Comparison of ENCODE assay signal across 10 cellular contexts in the genomic region with DNA sequence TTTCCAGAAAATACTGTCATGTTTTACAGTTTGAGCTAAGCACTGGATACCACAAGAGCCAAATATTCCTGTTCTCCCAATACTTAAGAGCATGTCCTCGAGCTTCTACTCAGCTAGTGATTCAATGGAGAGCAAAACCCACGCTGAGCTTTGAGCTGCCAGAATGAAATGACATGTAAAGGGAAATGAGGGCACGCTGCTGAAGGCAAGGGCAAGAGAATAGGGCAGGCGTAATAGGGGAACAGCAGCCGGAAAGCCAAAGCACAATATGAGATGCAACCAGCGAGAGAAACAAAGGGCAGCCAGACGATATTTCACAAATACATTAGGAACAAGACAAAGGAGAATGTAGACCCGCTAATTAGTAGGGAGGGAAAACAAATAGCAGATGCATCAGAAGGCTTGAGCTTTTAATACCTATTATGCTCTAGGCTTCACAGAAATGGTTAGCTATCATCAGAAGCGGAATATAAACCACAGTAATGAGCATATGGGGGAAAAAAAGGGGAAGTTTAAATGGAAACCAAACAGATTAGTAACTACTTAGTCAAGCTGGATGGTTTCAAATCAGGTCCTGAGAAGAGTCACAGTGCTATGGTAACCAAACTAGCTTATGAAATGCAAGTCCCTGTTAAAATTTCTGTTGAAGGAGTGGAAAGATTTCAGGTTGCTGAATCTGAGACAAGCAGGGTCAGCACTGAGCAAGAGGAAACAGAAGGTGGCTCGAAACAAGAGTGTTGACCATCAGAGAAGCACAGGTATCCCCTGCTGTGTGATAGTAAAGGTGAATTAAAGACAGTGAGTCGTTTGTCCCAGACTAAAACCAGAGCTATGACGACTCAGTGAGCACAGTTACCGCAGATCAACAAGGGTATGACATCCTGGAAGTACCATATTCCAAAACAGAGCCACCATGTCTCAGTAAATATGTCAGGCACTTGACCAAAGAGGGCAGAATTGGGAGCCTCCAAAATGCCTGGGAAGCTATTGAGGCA.
DNase-seq lines count a peak whose midpoint lies in the region; ATAC-seq and TF ChIP-seq lines count a peak whose summit lies in the region.
"Had no signal": no experiment of that assay in that cellular context is flagged by ENCODE, and none has a peak within 500 bp of the region (broad histone marks: within the 10 kb centered on the region; RNA-seq: fewer than 3 reads in every experiment).

No MANE protein-coding gene starts in this region.

- no peaks in the 10 kb centered on the region for H3K27me3 Mint-ChIP-seq in stimulated activated memory B cell treated with anti-CD40 and anti-IgM and Interleukin-4, amounts not matched to agents 10 μg/mL and 1 μg/mL and 100 μg/mL, for 72 hours
- H3K27me3 Mint-ChIP-seq in activated CD4-positive, alpha-beta T cell treated with anti-CD3 and anti-CD28 coated beads, Interleukin-2, amount 10 ng/mL, durations not matched to agents 7 days and 5 days = no peaks in the 10 kb centered on the region

- no peaks in the 10 kb centered on the region for H3K9me3 ChIP-seq in gastrocnemius medialis
- H3K9me3 ChIP-seq: neutrophil had no signal

- in situ Hi-C loops in gastrocnemius medialis (cut with MboI; ENCODE audit: low sequenced_read_pairs in 4 of 4) = no loop called here

- no peaks in the 10 kb centered on the region for H3K4me1 ChIP-seq in gastrocnemius medialis

- DNase-seq in activated T-cell treated with anti-CD3 and anti-CD28 coated beads for 48 hours (ENCODE audit: low read depth) (peak; percentile 15), activated T-cell treated with anti-CD3 and anti-CD28 coated beads for 4 hours (no peak), NAMALWA (ENCODE audit: low spot score) (peak; percentile 21), gastrocnemius medialis (no peak), NCI-H1694 (lab: John Stamatoyannopoulos, UW) (no peak)
- DNase-seq in activated CD4-positive, alpha-beta T cell treated with anti-CD3 and anti-CD28 coated beads, Interleukin-2, amount 10 ng/mL, durations not matched to agents 7 days and 5 days = no peak

- no peak overlapping the region for H3K4me3 ChIP-seq in gastrocnemius medialis

- no peak overlapping the region for H3K27ac Mint-ChIP-seq in stimulated activated memory B cell treated with anti-CD40 and anti-IgM and Interleukin-4, amounts not matched to agents 10 μg/mL and 1 μg/mL and 100 μg/mL, for 72 hours
- no peak overlapping the region for H3K27ac Mint-ChIP-seq in activated CD4-positive, alpha-beta T cell treated with anti-CD3 and anti-CD28 coated beads, Interleukin-2, amount 10 ng/mL, durations not matched to agents 7 days and 5 days

- peak; percentile 67 for ATAC-seq in HG02840 (IDR thresholded peaks at IDR 0.05; ENCODE audit: low FRiP score, unreplicated experiment)
- peak; percentile 88 for ATAC-seq in stimulated activated memory B cell treated with anti-CD40 and anti-IgM and Interleukin-4, amounts not matched to agents 10 μg/mL and 1 μg/mL and 100 μg/mL, for 72 hours
- no peak for ATAC-seq in gastrocnemius medialis

- CTCF ChIA-PET in activated CD4-positive, alpha-beta T cell treated with anti-CD3 and anti-CD28 coated beads, Interleukin-2, amount 10 ng/mL, durations not matched to agents 7 days and 5 days (lab: Charles Lee) = interaction anchor here (0.8 to 1.4 kb wide), 2 partner anchors 14 to 17 kb away, joined by 3 to 6 read pairs; no protein-coding TSS in a partner anchor

- peaks cover 0 to 3% (median 0%) of the 10 kb centered on the region in 3 donors for H3K27me3 ChIP-seq in gastrocnemius medialis
- H3K27me3 ChIP-seq: neutrophil had no signal

- no peaks in the 10 kb centered on the region for H3K9me3 Mint-ChIP-seq in stimulated activated memory B cell treated with anti-CD40 and anti-IgM and Interleukin-4, amounts not matched to agents 10 μg/mL and 1 μg/mL and 100 μg/mL, for 72 hours
- no peaks in the 10 kb centered on the region for H3K9me3 Mint-ChIP-seq in activated CD4-positive, alpha-beta T cell treated with anti-CD3 and anti-CD28 coated beads, Interleukin-2, amount 10 ng/mL, durations not matched to agents 7 days and 5 days

- no peak overlapping the region for H3K27ac ChIP-seq in gastrocnemius medialis
- H3K27ac ChIP-seq: HL-60, neutrophil had no signal

- no peak overlapping the region for H3K4me3 Mint-ChIP-seq in stimulated activated memory B cell treated with anti-CD40 and anti-IgM and Interleukin-4, amounts not matched to agents 10 μg/mL and 1 μg/mL and 100 μg/mL, for 72 hours
- H3K4me3 Mint-ChIP-seq in activated CD4-positive, alpha-beta T cell treated with anti-CD3 and anti-CD28 coated beads, Interleukin-2, amount 10 ng/mL, durations not matched to agents 7 days and 5 days = no peak overlapping the region

- intact Hi-C loops in gastrocnemius medialis (cut with DNase I; ENCODE audit: low total_unique reads) = no loop called here

- no peaks in the 10 kb centered on the region for H3K36me3 Mint-ChIP-seq in stimulated activated memory B cell treated with anti-CD40 and anti-IgM and Interleukin-4, amounts not matched to agents 10 μg/mL and 1 μg/mL and 100 μg/mL, for 72 hours
- no peaks in the 10 kb centered on the region for H3K36me3 Mint-ChIP-seq in activated CD4-positive, alpha-beta T cell treated with anti-CD3 and anti-CD28 coated beads, Interleukin-2, amount 10 ng/mL, durations not matched to agents 7 days and 5 days (ENCODE audit: low read depth)

- peaks cover 10% of the 10 kb centered on the region for H3K4me1 Mint-ChIP-seq in stimulated activated memory B cell treated with anti-CD40 and anti-IgM and Interleukin-4, amounts not matched to agents 10 μg/mL and 1 μg/mL and 100 μg/mL, for 72 hours
- H3K4me1 Mint-ChIP-seq in activated CD4-positive, alpha-beta T cell treated with anti-CD3 and anti-CD28 coated beads, Interleukin-2, amount 10 ng/mL, durations not matched to agents 7 days and 5 days = no peaks in the 10 kb centered on the region

- H3K36me3 ChIP-seq in gastrocnemius medialis = no peaks in the 10 kb centered on the region
- H3K36me3 ChIP-seq: neutrophil had no signal

- POLR2A ChIA-PET in activated CD4-positive, alpha-beta T cell treated with anti-CD3 and anti-CD28 coated beads, Interleukin-2, amount 10 ng/mL, durations not matched to agents 7 days and 5 days (lab: Charles Lee) = interaction anchor here (0.6 kb wide), 1 partner anchor 208 kb away, joined by 5 read pairs; no protein-coding TSS in a partner anchor

- TF ChIP-seq POLR2A in gastrocnemius medialis (IDR thresholded peaks at IDR 0.05) = no peak

- TF ChIP-seq CTCF in gastrocnemius medialis (IDR thresholded peaks at IDR 0.05 in 4 of 5, conservative IDR thresholded peaks at IDR 0.05 in 1 of 5) = no peak

Comparison
In these comparisons a context has a peak if more than half of its experiments do, and no peak if none do; other contexts are left out.
1. DNase-seq: peak in activated T-cell treated with anti-CD3 and anti-CD28 coated beads for 48 hours (single experiment) and NAMALWA (single experiment); none in activated T-cell treated with anti-CD3 and anti-CD28 coated beads for 4 hours (single experiment), gastrocnemius medialis (0 of 2), NCI-H1694 (single experiment) and activated CD4-positive, alpha-beta T cell treated with anti-CD3 and anti-CD28 coated beads, Interleukin-2, amount 10 ng/mL, durations not matched to agents 7 days and 5 days (single experiment).
2. ATAC-seq: peak in HG02840 (single experiment) and stimulated activated memory B cell treated with anti-CD40 and anti-IgM and Interleukin-4, amounts not matched to agents 10 μg/mL and 1 μg/mL and 100 μg/mL, for 72 hours (single experiment); none in gastrocnemius medialis (0 of 2).